Comparison of ENCODE assay signal across 22 cellular contexts in genomic region chr5:115330868-115331267, GRCh38.
"Had no signal": no experiment of that assay in that cellular context is flagged by ENCODE, and none has a peak within 500 bp of the region (broad histone marks: within the 10 kb centered on the region; RNA-seq: fewer than 3 reads in every experiment).

No MANE protein-coding gene starts in this region.

- H3K36me3 ChIP-seq: breast epithelium, colonic mucosa, esophagus muscularis mucosa, lower lobe of right lung, prostate gland had no signal

- ATAC-seq: activated CD4-positive, alpha-beta T cell treated with anti-CD3 and anti-CD28 coated beads for 36 hours; activated T-cell treated with anti-CD3 and anti-CD28 coated beads, Interleukin-2, amount 50 U/mL, for 4 hours; effector memory CD8-positive, alpha-beta T cell; left lobe of liver; lower lobe of right lung; naive thymus-derived CD4-positive, alpha-beta T cell; stimulated activated naive CD8-positive, alpha-beta T cell treated with anti-CD3 and anti-CD28 coated beads, Interleukin-15, Interleukin-2, amounts not matched to agents 100 U/mL and 50 U/mL, for 24 hours; WTC11 had no signal

- H2AFZ ChIP-seq: hepatocyte had no signal

- DNase-seq: activated CD4-positive, alpha-beta T cell treated with anti-CD3 and anti-CD28 coated beads for 36 hours; activated CD4-positive, alpha-beta T cell treated with anti-CD3 and anti-CD28 coated beads, Interleukin-2, amount 50 U/mL, for 4 hours; activated CD8-positive, alpha-beta memory T cell treated with anti-CD3 and anti-CD28 coated beads for 24 hours; activated CD8-positive, alpha-beta memory T cell treated with anti-CD3 and anti-CD28 coated beads, Interleukin-2, amount 50 U/mL, for 4 hours; activated naive CD4-positive, alpha-beta T cell treated with Interleukin-2 at 50 U/mL for 16 hours; activated naive CD8-positive, alpha-beta T cell treated with anti-CD3 and anti-CD28 coated beads for 36 hours; activated T-cell treated with anti-CD3 and anti-CD28 coated beads, Interleukin-2, amount 50 U/mL, for 4 hours; colonic mucosa; dorsolateral prefrontal cortex; effector memory CD8-positive, alpha-beta T cell; glutamatergic neuron; immature natural killer cell; lower lobe of right lung; naive thymus-derived CD4-positive, alpha-beta T cell; stimulated activated CD4-positive, alpha-beta T cell treated with anti-CD3 and anti-CD28 coated beads, Interleukin-4, amount 100 ng/mL, for 1 hour; stimulated activated naive CD8-positive, alpha-beta T cell treated with anti-CD3 and anti-CD28 coated beads, Interleukin-15, Interleukin-2, amounts not matched to agents 100 U/mL and 50 U/mL, for 24 hours had no signal

- H3K27ac ChIP-seq: breast epithelium, colonic mucosa, dorsolateral prefrontal cortex, esophagus muscularis mucosa, hepatocyte, lower lobe of right lung, prostate gland had no signal

- H3K4me1 ChIP-seq: breast epithelium, colonic mucosa, esophagus muscularis mucosa, lower lobe of right lung, prostate gland had no signal

- H3K9me3 ChIP-seq: breast epithelium, colonic mucosa, esophagus muscularis mucosa, lower lobe of right lung, prostate gland had no signal

- H3K4me2 ChIP-seq: hepatocyte had no signal

- H3K4me3 ChIP-seq: breast epithelium, colonic mucosa, dorsolateral prefrontal cortex, esophagus muscularis mucosa, hepatocyte, lower lobe of right lung, prostate gland had no signal

- H3K27me3 ChIP-seq: breast epithelium, colonic mucosa, dorsolateral prefrontal cortex, esophagus muscularis mucosa, hepatocyte had no signal
